In the genomic region with DNA sequence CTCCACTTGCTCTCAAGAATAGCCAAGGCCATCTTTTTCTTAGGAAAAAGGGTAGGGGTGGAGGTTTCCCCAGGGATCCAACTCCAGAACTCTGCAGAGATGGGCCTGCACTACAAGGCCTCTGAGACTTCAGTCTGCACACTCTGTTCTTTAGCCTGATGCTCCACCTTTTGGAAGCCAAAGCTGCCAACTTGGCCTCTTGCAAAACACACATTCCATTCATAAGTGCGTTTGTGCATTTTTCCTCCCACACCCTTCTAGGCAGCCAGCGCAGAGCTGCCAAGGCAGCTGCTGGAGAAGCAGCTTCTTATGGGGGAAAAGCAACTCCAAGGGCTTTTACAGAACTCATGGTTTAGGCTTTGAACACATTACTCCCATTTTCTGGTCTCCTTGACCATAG, we compare ENCODE assay signal across 9 cellular contexts. TPM values are rescaled to one million over a fixed set of nuclear protein-coding genes. Genes with fewer than 3 reads are reported as not detected.
DNase-seq lines count a peak whose midpoint lies in the region; ATAC-seq and TF ChIP-seq lines count a peak whose summit lies in the region.
"Had no signal": no experiment of that assay in that cellular context is flagged by ENCODE, and none has a peak within 500 bp of the region (broad histone marks: within the 10 kb centered on the region; RNA-seq: fewer than 3 reads in every experiment).

No MANE protein-coding gene starts in this region.

- H3K4me3 Mint-ChIP-seq in osteocyte (ENCODE audit: unreplicated experiment) = no peak overlapping the region

- H3K27ac Mint-ChIP-seq in osteocyte (ENCODE audit: unreplicated experiment) = peak overlapping the region; percentile 72

- TF ChIP-seq CTCF in AG09319 (IDR thresholded peaks at IDR 0.05; ENCODE audit: low read depth, low read length) = no peak; the same call in 1 of the 2 replicates
- peak; percentile 18 for TF ChIP-seq CTCF in foreskin keratinocyte (conservative IDR thresholded peaks at IDR 0.05)
- TF ChIP-seq CTCF in osteocyte (IDR thresholded peaks at IDR 0.05) = no peak

- DNase-seq in AG09319 (ENCODE audit: extremely low read depth, low read depth) (peak; percentile 84), RPMI7951 (ENCODE audit: low read depth) (peak; percentile 76), foreskin keratinocyte (peak; percentile 62 to 81), osteocyte (ENCODE audit: extremely low spot score, unreplicated experiment) (no peak), HK-2 (ENCODE audit: unreplicated experiment) (no peak), ecto neural progenitor cell (ENCODE audit: low spot score) (no peak), G401 (ENCODE audit: low spot score) (no peak)
- DNase-seq: cortex of kidney had no signal

- ATAC-seq in foreskin keratinocyte = peak; percentile 62
- no peak for ATAC-seq in GM18870 (IDR thresholded peaks at IDR 0.05; ENCODE audit: unreplicated experiment)

- no peaks in the 10 kb centered on the region for H3K9me3 Mint-ChIP-seq in osteocyte (ENCODE audit: unreplicated experiment)

- in situ Hi-C loops in G401 (cut with HindIII; ENCODE audit: low sequenced_read_pairs) = no loop called here

- H3K36me3 Mint-ChIP-seq in osteocyte (ENCODE audit: unreplicated experiment) = peaks cover 15% of the 10 kb centered on the region

- H3K4me1 ChIP-seq in foreskin keratinocyte = peaks cover 16% of the 10 kb centered on the region

- H3K27me3 Mint-ChIP-seq in osteocyte (ENCODE audit: unreplicated experiment) = no peaks in the 10 kb centered on the region

- H3K27ac ChIP-seq in foreskin keratinocyte = no peak overlapping the region

- no peaks in the 10 kb centered on the region for H3K27me3 ChIP-seq in foreskin keratinocyte

- peaks cover 33% of the 10 kb centered on the region for H3K4me1 Mint-ChIP-seq in osteocyte (ENCODE audit: unreplicated experiment)

RNA-seq across cellular contexts. Expression of a gene that starts 45.3 kb away (rescaled TPM):
- 8.6 and 12.5 TPM in 2 replicates for total RNA-seq in RPMI7951 (2014; rRNA removed; shearing (Covaris generic))
- total RNA-seq in foreskin keratinocyte (4.1 and 4.5 TPM in 2 replicates), osteocyte (2.5 and 4.2 TPM in 2 replicates)
- 2.3 and 2.6 TPM in 2 replicates for polyA plus RNA-seq in foreskin keratinocyte
- 8.7 and 9.8 TPM in 2 replicates for total RNA-seq in G401 (2014; rRNA removed; shearing (Covaris generic))

RNA-seq across cellular contexts. Expression of a gene that starts 45.3 kb away (rescaled TPM):
- total RNA-seq in RPMI7951 (2014; rRNA removed; shearing (Covaris generic)) = 29.3 and 29.7 TPM in 2 replicates
- 22.5 and 27.0 TPM in 2 replicates for total RNA-seq in foreskin keratinocyte
- 5.7 and 7.2 TPM in 2 replicates for polyA plus RNA-seq in foreskin keratinocyte
- 16.6 and 18.3 TPM in 2 replicates for total RNA-seq in osteocyte
- 12.6 and 18.0 TPM in 2 replicates for total RNA-seq in G401 (2014; rRNA removed; shearing (Covaris generic))

RNA-seq across cellular contexts. Expression of a gene that starts 48.6 kb away (rescaled TPM):
- total RNA-seq in RPMI7951 (2014; rRNA removed; shearing (Covaris generic)) = 5.3 and 5.7 TPM in 2 replicates
- total RNA-seq in foreskin keratinocyte = 10.9 and 11.3 TPM in 2 replicates
- 2.9 and 3.5 TPM in 2 replicates for polyA plus RNA-seq in foreskin keratinocyte
- total RNA-seq in osteocyte = 19.3 and 19.6 TPM in 2 replicates
- 3.4 and 8.6 TPM in 2 replicates for total RNA-seq in G401 (2014; rRNA removed; shearing (Covaris generic))

RNA-seq across cellular contexts. Expression of a gene that starts 49.0 kb away (rescaled TPM):
- total RNA-seq in RPMI7951 (2014; rRNA removed; shearing (Covaris generic)) = 38.4 and 43.7 TPM in 2 replicates
- total RNA-seq in foreskin keratinocyte (24.9 and 25.3 TPM in 2 replicates), osteocyte (14.9 and 18.1 TPM in 2 replicates)
- 19.1 and 19.7 TPM in 2 replicates for polyA plus RNA-seq in foreskin keratinocyte
- total RNA-seq in G401 (2014; rRNA removed; shearing (Covaris generic)) = 59.0 and 88.5 TPM in 2 replicates

Comparison
In these comparisons a context has a peak if more than half of its experiments do, and no peak if none do; other contexts are left out.
1. DNase-seq: peak in AG09319 (single experiment), RPMI7951 (single experiment) and foreskin keratinocyte (2 of 2); none in osteocyte (single experiment), HK-2 (single experiment), ecto neural progenitor cell (single experiment) and G401 (single experiment).